Comparison of ENCODE assay signal across 9 cellular contexts in genomic region chr2:101309211-101309700, GRCh38. TPM values are rescaled to one million over a fixed set of nuclear protein-coding genes. Genes with fewer than 3 reads are reported as not detected.
A peak's percentile ranks its signal among the peaks of the same experiment; 100 is the strongest.
DNase-seq lines count a peak whose midpoint lies in the region; ATAC-seq and TF ChIP-seq lines count a peak whose summit lies in the region.
"Had no signal": no experiment of that assay in that cellular context is flagged by ENCODE, and none has a peak within 500 bp of the region (broad histone marks: within the 10 kb centered on the region; RNA-seq: fewer than 3 reads in every experiment).

No MANE protein-coding gene starts in this region.

- H3K4me3 Mint-ChIP-seq in activated B cell treated with CpG ODN at 0.5 μM for 24 hours: peak overlapping the region; percentile 85

- peak overlapping the region; percentile 76 for H2AFZ ChIP-seq in smooth muscle cell (ENCODE audit: low read depth)

- peak overlapping the region; percentile 86 for H3K27ac Mint-ChIP-seq in activated B cell treated with CpG ODN at 0.5 μM for 24 hours

- TF ChIP-seq CTCF in activated B cell treated with CpG ODN at 0.5 μM for 24 hours (IDR thresholded peaks at IDR 0.05): no peak
- TF ChIP-seq CTCF in smooth muscle cell (IDR thresholded peaks at IDR 0.05; ENCODE audit: borderline replicate concordance, insufficient read depth, poor library complexity, severe bottlenecking): no peak

- H3K79me2 ChIP-seq in smooth muscle cell (ENCODE audit: low read depth): peaks cover 27% of the 10 kb centered on the region

- intact Hi-C loops in activated B cell treated with CpG ODN at 0.5 μM for 24 hours (cut with micrococcal nuclease) (loop anchor here (2.0 to 10.0 kb wide), 6 partner anchors 134 to 1062 kb away; partner anchors contain the start of genes MAP4K4 and PDCL3), posterior vena cava (cut with DNase I) (no loop called here)

- peaks cover 50% of the 10 kb centered on the region for H3K4me1 Mint-ChIP-seq in activated B cell treated with CpG ODN at 0.5 μM for 24 hours

- H3K27ac ChIP-seq in iPS-18a (ENCODE audit: low read length) (peak overlapping the region; percentile 3), smooth muscle cell (ENCODE audit: low read depth) (peak overlapping the region; percentile 97)

- no peaks in the 10 kb centered on the region for H3F3A ChIP-seq in smooth muscle cell (ENCODE audit: low read depth)

- H3K4me1 ChIP-seq in iPS-18a (ENCODE audit: control insufficient read depth, low read depth, low read length) (peaks cover 13% of the 10 kb centered on the region), smooth muscle cell (ENCODE audit: low read depth) (peaks cover 7% of the 10 kb centered on the region)

- POLR2A ChIA-PET in HEK293T (lab: Yijun Ruan, JAX): interaction anchor here (0.9 to 1.6 kb wide), 19 partner anchors 8 to 90 kb away, joined by 3 to 16 read pairs (median 4); no protein-coding TSS in a partner anchor
- POLR2A ChIA-PET in activated B cell treated with CpG ODN at 0.5 μM for 24 hours (lab: Charles Lee): interaction anchor here (0.5 to 1.9 kb wide), 16 partner anchors 11 to 1752 kb away, joined by 3 to 16 read pairs (median 5); partner anchors contain the start of genes CNOT11, PDCL3 and RPL31

- peaks cover 32% of the 10 kb centered on the region for H4K20me1 ChIP-seq in smooth muscle cell (ENCODE audit: low read depth)

- H3K36me3 ChIP-seq in iPS-18a (ENCODE audit: control insufficient read depth, low read depth, low read length) (no peaks in the 10 kb centered on the region), smooth muscle cell (ENCODE audit: low read depth) (no peaks in the 10 kb centered on the region)
- H3K36me3 ChIP-seq: brain microvascular endothelial cell had no signal

- H3K36me3 Mint-ChIP-seq in activated B cell treated with CpG ODN at 0.5 μM for 24 hours (ENCODE audit: low read depth): peaks cover 14% of the 10 kb centered on the region

- H3K4me3 ChIP-seq in iPS-18a (ENCODE audit: low read length): peak overlapping the region; percentile 75
- peak overlapping the region; percentile 74 for H3K4me3 ChIP-seq in smooth muscle cell

- H3K9ac ChIP-seq in iPS-18a (ENCODE audit: low read length) (peak overlapping the region; percentile 57), smooth muscle cell (ENCODE audit: low read depth) (no peak overlapping the region)

- no peaks in the 10 kb centered on the region for H3K9me3 Mint-ChIP-seq in activated B cell treated with CpG ODN at 0.5 μM for 24 hours

- H3K27me3 ChIP-seq in iPS-18a (ENCODE audit: control insufficient read depth, insufficient read depth, low read length): peaks cover 7% of the 10 kb centered on the region
- H3K27me3 ChIP-seq in smooth muscle cell (ENCODE audit: low read depth): no peaks in the 10 kb centered on the region
- H3K27me3 ChIP-seq: brain microvascular endothelial cell had no signal

- ATAC-seq in activated B cell treated with CpG ODN at 0.5 μM for 24 hours (ENCODE audit: low read depth) (no peak), HG03196 (IDR thresholded peaks at IDR 0.05; ENCODE audit: unreplicated experiment) (no peak)

- peak overlapping the region; percentile 95 for H3K4me2 ChIP-seq in smooth muscle cell

- CTCF ChIA-PET in HEK293T (lab: Yijun Ruan, JAX): interaction anchor here (0.6 kb wide), 1 partner anchor 26 kb away, joined by 3 read pairs; no protein-coding TSS in a partner anchor
- CTCF ChIA-PET in activated B cell treated with CpG ODN at 0.5 μM for 24 hours (lab: Charles Lee): interaction anchor here (1.4 kb wide), 2 partner anchors 33 to 931 kb away, joined by 3 to 6 read pairs; no protein-coding TSS in a partner anchor

- no peak for DNase-seq in HEK293T (ENCODE audit: extremely low spot score)
- DNase-seq in activated B cell treated with CpG ODN at 0.5 μM for 24 hours: no peak
- no peak for DNase-seq in smooth muscle cell (lab: John Stamatoyannopoulos, UW; ENCODE audit: unreplicated experiment)
- DNase-seq in NCI-H510A treated with DMSO at 0.1 percent for 48 hours (lab: John Stamatoyannopoulos, UW): no peak
- no peak for DNase-seq in posterior vena cava (ENCODE audit: low spot score)
- DNase-seq in hypothalamus (lab: John Stamatoyannopoulos, UW): no peak

- H3K27me3 Mint-ChIP-seq in activated B cell treated with CpG ODN at 0.5 μM for 24 hours: no peaks in the 10 kb centered on the region

- WGBS in smooth muscle cell (ENCODE audit: low lambda C conversion rate): 94% methylated on average over 6 of the region's 6 CpGs

- no peaks in the 10 kb centered on the region for H3K9me3 ChIP-seq in iPS-18a (ENCODE audit: control insufficient read depth, low read depth, low read length)
- H3K9me3 ChIP-seq in smooth muscle cell (replicated peaks; ENCODE audit: low read depth): no peaks in the 10 kb centered on the region

TF ChIP-seq in HEK293T, 16 proteins besides CTCF, POLR2A, EP300 and RAD21:
- TF ChIP-seq ZNF384 (IDR thresholded peaks at IDR 0.05) (peak; percentile 85), ELF4 (IDR thresholded peaks at IDR 0.05) (no peak)
TF ChIP-seq in HEK293T: peak in this region for 1.

RNA-seq across cellular contexts. Expression of gene RNF149, which starts 0.8 kb away (rescaled TPM):
- 39.6 and 48.3 TPM in 2 replicates for total RNA-seq in activated B cell treated with CpG ODN at 0.5 μM for 24 hours
- total RNA-seq in smooth muscle cell: 58.3 and 59.2 TPM in 2 replicates
- 42.6 and 63.3 TPM in 2 replicates for polyA plus RNA-seq in smooth muscle cell
- total RNA-seq in posterior vena cava: 10 to 100 TPM; 60.6 to 72.6 TPM

RNA-seq across cellular contexts. Expression of gene CNOT11, which starts 56.6 kb away (rescaled TPM):
- total RNA-seq in activated B cell treated with CpG ODN at 0.5 μM for 24 hours (50.8 and 59.7 TPM in 2 replicates), smooth muscle cell (53.8 and 65.2 TPM in 2 replicates), posterior vena cava (10 to 100 TPM; 20.1 to 20.6 TPM)
- polyA plus RNA-seq in smooth muscle cell: 50.0 and 54.6 TPM in 2 replicates
